Comparison of ENCODE assay signal across 17 cellular contexts in genomic region chr5:124353016-124353415, GRCh38.
DNase-seq lines count a peak whose midpoint lies in the region; ATAC-seq and TF ChIP-seq lines count a peak whose summit lies in the region.
"Had no signal": no experiment of that assay in that cellular context is flagged by ENCODE, and none has a peak within 500 bp of the region (broad histone marks: within the 10 kb centered on the region; RNA-seq: fewer than 3 reads in every experiment).

No MANE protein-coding gene starts in this region.

- no peak overlapping the region for H3K4me3 Mint-ChIP-seq in GM23338
- H3K4me3 Mint-ChIP-seq in stimulated activated effector memory CD8-positive, alpha-beta T cell treated with anti-CD3 and anti-CD28 coated beads, Interleukin-12 subunit alpha, Interleukin-12 subunit beta, amount 100 ng/mL, for 72 hours = no peak overlapping the region
- no peak overlapping the region for H3K4me3 Mint-ChIP-seq in osteocyte (ENCODE audit: unreplicated experiment)
- H3K4me3 Mint-ChIP-seq: B cell; CD4-positive, alpha-beta T cell; CD8-positive, alpha-beta T cell had no signal

- H3K36me3 Mint-ChIP-seq in GM23338 (ENCODE audit: low read depth) (peaks cover 4% of the 10 kb centered on the region; the same call in 2 of the 3 replicates), osteocyte (ENCODE audit: unreplicated experiment) (peaks cover 3% of the 10 kb centered on the region)
- no peaks in the 10 kb centered on the region for H3K36me3 Mint-ChIP-seq in stimulated activated effector memory CD8-positive, alpha-beta T cell treated with anti-CD3 and anti-CD28 coated beads, Interleukin-12 subunit alpha, Interleukin-12 subunit beta, amount 100 ng/mL, for 72 hours
- H3K36me3 Mint-ChIP-seq: CD8-positive, alpha-beta T cell had no signal

- H4K20me1 ChIP-seq in GM23338 (replicated peaks; ENCODE audit: insufficient read depth) = no peaks in the 10 kb centered on the region
- H4K20me1 ChIP-seq: BLaER1 treated with 17β-estradiol and CSF1 and Interleukin-3, amounts not matched to agents 10 nM and 100 nM had no signal

- H3K4me3 ChIP-seq in GM23338 (no peak overlapping the region), LNCaP clone FGC (ENCODE audit: low read depth, low read length) (no peak overlapping the region)
- H3K4me3 ChIP-seq: A549; BLaER1 treated with 17β-estradiol and CSF1 and Interleukin-3, amounts not matched to agents 10 nM and 100 nM; GM12878 had no signal

- peaks cover 4% of the 10 kb centered on the region for H3K27me3 Mint-ChIP-seq in GM23338 (ENCODE audit: insufficient read depth, low read depth, poor library complexity)
- peaks cover 4% of the 10 kb centered on the region for H3K27me3 Mint-ChIP-seq in osteocyte (ENCODE audit: unreplicated experiment)
- H3K27me3 Mint-ChIP-seq: B cell; CD4-positive, alpha-beta T cell had no signal

- no peak overlapping the region for H3K27ac ChIP-seq in GM23338 (ENCODE audit: low read depth)
- H3K27ac ChIP-seq: A549; BLaER1 treated with 17β-estradiol and CSF1 and Interleukin-3, amounts not matched to agents 10 nM and 100 nM had no signal

- no peaks in the 10 kb centered on the region for H3K4me1 ChIP-seq in GM23338 (ENCODE audit: insufficient read depth)
- H3K4me1 ChIP-seq: A549 had no signal

- H3K27ac Mint-ChIP-seq in GM23338 = no peak overlapping the region
- H3K27ac Mint-ChIP-seq in stimulated activated effector memory CD8-positive, alpha-beta T cell treated with anti-CD3 and anti-CD28 coated beads, Interleukin-12 subunit alpha, Interleukin-12 subunit beta, amount 100 ng/mL, for 72 hours = no peak overlapping the region
- H3K27ac Mint-ChIP-seq in osteocyte (ENCODE audit: unreplicated experiment) = no peak overlapping the region
- H3K27ac Mint-ChIP-seq: B cell; CD4-positive, alpha-beta T cell; CD8-positive, alpha-beta T cell had no signal

- H3K79me2 ChIP-seq in GM23338 (replicated peaks; ENCODE audit: insufficient read depth) = no peaks in the 10 kb centered on the region

- no peak for DNase-seq in GM23338 (ENCODE audit: low spot score)
- peak; percentile 63 for DNase-seq in LNCaP clone FGC (ENCODE audit: low read depth)
- peak; percentile 33 for DNase-seq in left kidney (ENCODE audit: low read depth, low spot score)
- DNase-seq in stimulated activated effector memory CD8-positive, alpha-beta T cell treated with anti-CD3 and anti-CD28 coated beads, Interleukin-12 subunit alpha, Interleukin-12 subunit beta, amount 100 ng/mL, for 72 hours (ENCODE audit: low spot score in 2 of 2) = no peak
- DNase-seq in osteocyte (ENCODE audit: extremely low spot score, unreplicated experiment) = no peak
- DNase-seq: AML-193; Caco-2; Calu3; CD4-positive, alpha-beta T cell; CD8-positive, alpha-beta T cell; DMS79 treated with DMSO at 0.1 percent for 48 hours; GF-D8 had no signal

- no peaks in the 10 kb centered on the region for H3F3A ChIP-seq in GM23338 (replicated peaks; ENCODE audit: low read depth)

- no peak overlapping the region for H3K4me2 ChIP-seq in GM23338
- H3K4me2 ChIP-seq: A549; BLaER1 treated with 17β-estradiol and CSF1 and Interleukin-3, amounts not matched to agents 10 nM and 100 nM had no signal

- H3K9me3 Mint-ChIP-seq in GM23338 (peaks cover 5% of the 10 kb centered on the region; the same call in 2 of the 3 replicates), osteocyte (ENCODE audit: unreplicated experiment) (peaks cover 10% of the 10 kb centered on the region)
- peaks cover 17% of the 10 kb centered on the region for H3K9me3 Mint-ChIP-seq in stimulated activated effector memory CD8-positive, alpha-beta T cell treated with anti-CD3 and anti-CD28 coated beads, Interleukin-12 subunit alpha, Interleukin-12 subunit beta, amount 100 ng/mL, for 72 hours
- H3K9me3 Mint-ChIP-seq: CD8-positive, alpha-beta T cell had no signal

- TF ChIP-seq CTCF in GM23338 (conservative IDR thresholded peaks at IDR 0.05; ENCODE audit: low read depth in 2 of 2) = no peak
- no peak for TF ChIP-seq CTCF in LNCaP clone FGC (IDR thresholded peaks at IDR 0.05; ENCODE audit: control insufficient read depth, extremely low read depth, insufficient read depth)
- TF ChIP-seq CTCF in osteocyte (IDR thresholded peaks at IDR 0.05) = no peak

- 0 out of 2 replicates have a peak overlapping the region, but pooled peaks have one; percentile 48 for H2AFZ ChIP-seq in GM23338

- H3K36me3 ChIP-seq in GM23338 (ENCODE audit: insufficient read depth) = no peaks in the 10 kb centered on the region
- H3K36me3 ChIP-seq: BLaER1 treated with 17β-estradiol and CSF1 and Interleukin-3, amounts not matched to agents 10 nM and 100 nM had no signal

- H3K4me1 Mint-ChIP-seq in GM23338 (0 out of 3 replicates have a peak, but pooled peaks cover under 1% of the 10 kb centered on the region), osteocyte (ENCODE audit: unreplicated experiment) (no peaks in the 10 kb centered on the region)
- H3K4me1 Mint-ChIP-seq in stimulated activated effector memory CD8-positive, alpha-beta T cell treated with anti-CD3 and anti-CD28 coated beads, Interleukin-12 subunit alpha, Interleukin-12 subunit beta, amount 100 ng/mL, for 72 hours = no peaks in the 10 kb centered on the region

- peaks cover 28% of the 10 kb centered on the region for H3K9me2 ChIP-seq in GM23338 (ENCODE audit: insufficient read depth)

- no peaks in the 10 kb centered on the region for H3K27me3 ChIP-seq in GM23338 (ENCODE audit: insufficient read depth)
- H3K27me3 ChIP-seq: BLaER1 treated with 17β-estradiol and CSF1 and Interleukin-3, amounts not matched to agents 10 nM and 100 nM had no signal

- no peak for ATAC-seq in GM23338
- ATAC-seq in HG03135 (IDR thresholded peaks at IDR 0.05; ENCODE audit: unreplicated experiment) = no peak
- ATAC-seq in stimulated activated effector memory CD8-positive, alpha-beta T cell treated with anti-CD3 and anti-CD28 coated beads, Interleukin-12 subunit alpha, Interleukin-12 subunit beta, amount 100 ng/mL, for 72 hours = no peak
- ATAC-seq: A549; CD8-positive, alpha-beta T cell; GM12878 had no signal

TF ChIP-seq in GM23338, 12 proteins besides CTCF, POLR2A, EP300 and RAD21 (continues in another document):
- TF ChIP-seq NANOG (IDR thresholded peaks at IDR 0.05; ENCODE audit: borderline replicate concordance) (no peak), ETS1 (IDR thresholded peaks at IDR 0.05) (no peak), ZNF331 (CRISPR knock-in tag; IDR thresholded peaks at IDR 0.05; ENCODE audit: low read depth) (no peak), STAT1 (IDR thresholded peaks at IDR 0.05; ENCODE audit: unreplicated experiment) (no peak), POLR2AphosphoS5 (IDR thresholded peaks at IDR 0.05; ENCODE audit: low read depth) (no peak), REST (IDR thresholded peaks at IDR 0.05; ENCODE audit: unreplicated experiment) (no peak), JUNB (IDR thresholded peaks at IDR 0.05; ENCODE audit: unreplicated experiment) (no peak), EZH2 (IDR thresholded peaks at IDR 0.05; ENCODE audit: low read depth, unreplicated experiment) (no peak)

Comparison
In these comparisons a context has a peak if more than half of its experiments do, and no peak if none do; other contexts are left out.
1. DNase-seq: peak in LNCaP clone FGC (single experiment) and left kidney (single experiment); none in GM23338 (single experiment), stimulated activated effector memory CD8-positive, alpha-beta T cell treated with anti-CD3 and anti-CD28 coated beads, Interleukin-12 subunit alpha, Interleukin-12 subunit beta, amount 100 ng/mL, for 72 hours (0 of 2) and osteocyte (single experiment).